In the genomic region with DNA sequence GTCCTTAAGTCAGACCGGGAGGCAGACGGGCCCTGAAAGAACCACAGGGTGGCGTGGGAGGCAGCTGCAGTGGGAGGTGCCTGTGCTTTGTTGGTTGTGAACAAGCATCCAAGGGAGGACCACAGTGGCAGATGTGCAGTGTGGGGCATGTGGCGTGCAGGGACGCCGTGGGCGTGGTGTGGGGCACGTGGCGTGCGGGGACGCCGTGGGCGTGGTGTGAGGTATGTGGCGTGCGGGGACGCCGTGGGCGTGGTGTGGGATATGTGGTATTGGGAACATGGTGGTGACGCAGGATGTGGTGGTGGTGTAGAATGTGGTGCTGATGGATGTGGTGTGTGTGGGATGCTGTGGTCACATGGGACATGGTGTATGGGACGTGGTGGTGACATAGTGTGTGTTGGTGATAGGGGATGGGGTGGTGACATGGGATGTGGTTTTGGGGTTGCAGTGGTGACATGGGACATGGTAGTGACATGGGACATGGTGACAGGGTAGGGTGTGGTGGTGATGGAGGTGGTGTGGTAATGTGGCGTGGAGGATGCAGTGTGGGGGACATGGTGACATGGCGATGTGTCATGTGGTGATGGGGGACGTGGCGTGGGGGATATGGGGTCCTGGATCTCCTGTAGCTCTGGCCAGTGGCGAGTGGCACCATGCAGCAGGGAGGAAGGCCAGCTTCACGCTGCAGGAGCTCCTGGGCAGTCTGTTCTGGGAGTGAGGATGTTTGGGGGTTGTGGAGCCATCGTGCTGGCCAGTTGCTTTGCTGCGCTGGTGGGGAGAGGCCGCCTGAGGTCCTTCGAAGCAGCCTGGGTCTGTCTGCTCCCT, we compare ENCODE assay signal across 9 cellular contexts.
DNase-seq lines count a peak whose midpoint lies in the region; ATAC-seq and TF ChIP-seq lines count a peak whose summit lies in the region.
"Had no signal": no experiment of that assay in that cellular context is flagged by ENCODE, and none has a peak within 500 bp of the region (broad histone marks: within the 10 kb centered on the region; RNA-seq: fewer than 3 reads in every experiment).

No MANE protein-coding gene starts in this region.

- H3K36me3 Mint-ChIP-seq in memory B cell = peaks cover 42% of the 10 kb centered on the region

- H3K27ac ChIP-seq in smooth muscle cell (ENCODE audit: low read depth) = no peak overlapping the region

- H3K9me3 ChIP-seq in smooth muscle cell (replicated peaks; ENCODE audit: low read depth) = no peaks in the 10 kb centered on the region

- H3K4me1 ChIP-seq in smooth muscle cell (ENCODE audit: low read depth) = no peaks in the 10 kb centered on the region

- peak overlapping the region; percentile 82 for H3K27ac Mint-ChIP-seq in memory B cell

- TF ChIP-seq CTCF in smooth muscle cell (IDR thresholded peaks at IDR 0.05; ENCODE audit: borderline replicate concordance, insufficient read depth, poor library complexity, severe bottlenecking) = no peak

- peak; percentile 60 for ATAC-seq in memory B cell (ENCODE audit: low read depth)
- ATAC-seq: left colon had no signal

- H2AFZ ChIP-seq in smooth muscle cell (ENCODE audit: low read depth) = no peak overlapping the region

- H3K9me3 Mint-ChIP-seq in memory B cell = peaks cover 12% of the 10 kb centered on the region

- H3K4me3 Mint-ChIP-seq in memory B cell = no peak overlapping the region

- no peaks in the 10 kb centered on the region for H3K27me3 ChIP-seq in smooth muscle cell (ENCODE audit: low read depth)

- peaks cover 4% of the 10 kb centered on the region for H3K79me2 ChIP-seq in smooth muscle cell (ENCODE audit: low read depth)

- H3F3A ChIP-seq in smooth muscle cell (ENCODE audit: low read depth) = no peaks in the 10 kb centered on the region

- H3K27me3 Mint-ChIP-seq in memory B cell = no peaks in the 10 kb centered on the region

- WGBS in smooth muscle cell (ENCODE audit: low lambda C conversion rate) = 94% methylated on average over 28 of the region's 30 CpGs

- H3K36me3 ChIP-seq in smooth muscle cell (ENCODE audit: low read depth) = peaks cover 6% of the 10 kb centered on the region

- H3K4me1 Mint-ChIP-seq in memory B cell = peaks cover 18% of the 10 kb centered on the region

- DNase-seq in T follicular helper cell (ENCODE audit: low read depth) (peak; percentile 24), memory B cell (ENCODE audit: low spot score in 2 of 2) (no peak), SIG-M5 treated with dmso at 0.1 percent for 504 hours (lab: John Stamatoyannopoulos, UW; ENCODE audit: unreplicated experiment) (no peak), NCI-H2081 (lab: John Stamatoyannopoulos, UW) (no peak), smooth muscle cell (lab: John Stamatoyannopoulos, UW; ENCODE audit: unreplicated experiment) (no peak), NCI-H146 treated with DMSO at 0.1 percent for 48 hours (lab: John Stamatoyannopoulos, UW; ENCODE audit: unreplicated experiment) (no peak)
- DNase-seq in activated T-cell treated with anti-CD3 and anti-CD28 coated beads, Interleukin-2, amount 50 U/mL, for 48 hours = peak; percentile 85 to 86
- DNase-seq in stimulated activated CD8-positive, alpha-beta memory T cell treated with anti-CD3 and anti-CD28 coated beads, Interleukin-4, amount 100 ng/mL, for 48 hours = peak; percentile 87

- peaks cover 93% of the 10 kb centered on the region for H4K20me1 ChIP-seq in smooth muscle cell (ENCODE audit: low read depth)

- no peak overlapping the region for H3K9ac ChIP-seq in smooth muscle cell (ENCODE audit: low read depth)

- no peak overlapping the region for H3K4me2 ChIP-seq in smooth muscle cell

- no peak overlapping the region for H3K4me3 ChIP-seq in smooth muscle cell

Comparison
In these comparisons a context has a peak if more than half of its experiments do, and no peak if none do; other contexts are left out.
1. DNase-seq: peak in T follicular helper cell (single experiment), activated T-cell treated with anti-CD3 and anti-CD28 coated beads, Interleukin-2, amount 50 U/mL, for 48 hours (2 of 2) and stimulated activated CD8-positive, alpha-beta memory T cell treated with anti-CD3 and anti-CD28 coated beads, Interleukin-4, amount 100 ng/mL, for 48 hours (single experiment); none in memory B cell (0 of 2), SIG-M5 treated with dmso at 0.1 percent for 504 hours (single experiment), NCI-H2081 (0 of 2), smooth muscle cell (single experiment) and NCI-H146 treated with DMSO at 0.1 percent for 48 hours (single experiment).